30 cellular contexts compared by ENCODE assay signal in genomic region chr7:41438919-41439882, GRCh38.
DNase-seq lines count a peak whose midpoint lies in the region; TF ChIP-seq lines count a peak whose summit lies in the region.
"Had no signal": no experiment of that assay in that cellular context is flagged by ENCODE, and none has a peak within 500 bp of the region (broad histone marks: within the 10 kb centered on the region; RNA-seq: fewer than 3 reads in every experiment).

No MANE protein-coding gene starts in this region.

- no peak for TF ChIP-seq POLR2A in adrenal gland (IDR thresholded peaks at IDR 0.05)

- DNase-seq in HFFc6 (no peak), SK-N-DZ (ENCODE audit: low spot score) (peak; percentile 33), fibroblast of the aortic adventitia (ENCODE audit: low read depth) (peak; percentile 25), smooth muscle cell (lab: John Stamatoyannopoulos, UW; ENCODE audit: unreplicated experiment) (no peak), NCI-H446 (lab: John Stamatoyannopoulos, UW) (no peak), adrenal gland (no peak), COR-L47 (lab: John Stamatoyannopoulos, UW) (no peak), NCI-H345 treated with DMSO at 0.1 percent for 48 hours (lab: John Stamatoyannopoulos, UW; ENCODE audit: unreplicated experiment) (no peak)
- DNase-seq: activated CD4-positive, alpha-beta T cell treated with anti-CD3 and anti-CD28 coated beads for 36 hours; activated CD8-positive, alpha-beta T cell treated with anti-CD3 and anti-CD28 coated beads, Interleukin-2, amount 10 ng/mL, durations not matched to agents 7 days and 5 days; activated naive CD4-positive, alpha-beta T cell treated with anti-CD3 and anti-CD28 coated beads for 36 hours; body of pancreas; Calu3; DMS79 treated with DMSO at 0.1 percent for 48 hours; esophagus squamous epithelium; gastrocnemius medialis; NCI-H1048; NCI-H1694 treated with DMSO at 0.1 percent for 48 hours; NCI-H510A treated with DMSO at 0.1 percent for 48 hours; Right ventricle myocardium superior; small intestine; stimulated activated naive CD4-positive, alpha-beta T cell treated with Interleukin-2 at 50 U/mL for 16 hours; SW 1271; T-helper 9 cell had no signal

- H3K36me3 ChIP-seq in smooth muscle cell (ENCODE audit: low read depth): no peaks in the 10 kb centered on the region
- no peaks in the 10 kb centered on the region for H3K36me3 ChIP-seq in adrenal gland (replicated peaks in 1 of 2)
- H3K36me3 ChIP-seq: esophagus squamous epithelium, gastrocnemius medialis, right atrium auricular region had no signal

- no peak for TF ChIP-seq CTCF in HFFc6 (IDR thresholded peaks at IDR 0.05)
- no peak for TF ChIP-seq CTCF in fibroblast of the aortic adventitia (IDR thresholded peaks at IDR 0.05; ENCODE audit: insufficient read depth, low read length)
- no peak for TF ChIP-seq CTCF in smooth muscle cell (IDR thresholded peaks at IDR 0.05; ENCODE audit: borderline replicate concordance, insufficient read depth, poor library complexity, severe bottlenecking)
- TF ChIP-seq CTCF in adrenal gland (IDR thresholded peaks at IDR 0.05): no peak

- H3K27ac ChIP-seq in smooth muscle cell (ENCODE audit: low read depth): no peak overlapping the region
- H3K27ac ChIP-seq in adrenal gland: no peak overlapping the region
- H3K27ac ChIP-seq: body of pancreas, esophagus squamous epithelium, gastrocnemius medialis, right atrium auricular region had no signal

- H3K9ac ChIP-seq in smooth muscle cell (ENCODE audit: low read depth): no peak overlapping the region

- H3K27me3 Mint-ChIP-seq in HFFc6 (ENCODE audit: insufficient read depth): no peaks in the 10 kb centered on the region; the same call in 1 of the 2 replicates
- H3K27me3 Mint-ChIP-seq: activated CD4-positive, alpha-beta T cell treated with anti-CD3 and anti-CD28 coated beads for 36 hours; central memory CD8-positive, alpha-beta T cell; dendritic cell treated with granulocyte-macrophage colony-stimulating factor and Interleukin-4, amounts not matched to agents 40 ng/mL and 50 ng/mL, for 4 days had no signal

- no peaks in the 10 kb centered on the region for H3K9me3 ChIP-seq in smooth muscle cell (replicated peaks; ENCODE audit: low read depth)
- H3K9me3 ChIP-seq in adrenal gland (replicated peaks in 1 of 3): no peaks in the 10 kb centered on the region
- H3K9me3 ChIP-seq: body of pancreas, esophagus squamous epithelium, gastrocnemius medialis, right atrium auricular region had no signal

- H3K4me1 ChIP-seq in smooth muscle cell (ENCODE audit: low read depth) (peaks cover 5% of the 10 kb centered on the region), adrenal gland (replicated peaks in 1 of 2) (no peaks in the 10 kb centered on the region)
- H3K4me1 ChIP-seq: body of pancreas, esophagus squamous epithelium, gastrocnemius medialis, right atrium auricular region had no signal

- peak overlapping the region; percentile 17; the same call in 1 of the 2 replicates for H3K27ac Mint-ChIP-seq in HFFc6
- H3K27ac Mint-ChIP-seq: activated CD4-positive, alpha-beta T cell treated with anti-CD3 and anti-CD28 coated beads for 36 hours; activated CD8-positive, alpha-beta T cell treated with anti-CD3 and anti-CD28 coated beads, Interleukin-2, amount 10 ng/mL, durations not matched to agents 7 days and 5 days; activated naive CD4-positive, alpha-beta T cell treated with anti-CD3 and anti-CD28 coated beads for 36 hours; CD14-positive monocyte; dendritic cell treated with granulocyte-macrophage colony-stimulating factor and Interleukin-4, amounts not matched to agents 40 ng/mL and 50 ng/mL, for 4 days; nephron had no signal

- no peaks in the 10 kb centered on the region for H3K79me2 ChIP-seq in smooth muscle cell (ENCODE audit: low read depth)

- intact Hi-C loops in adrenal gland (cut with DNase I): no loop called here

- H3K36me3 Mint-ChIP-seq in HFFc6 (ENCODE audit: low read depth): no peaks in the 10 kb centered on the region; the same call in 1 of the 2 replicates
- H3K36me3 Mint-ChIP-seq: CD14-positive monocyte had no signal

- no peak overlapping the region for H3K4me3 Mint-ChIP-seq in HFFc6
- H3K4me3 Mint-ChIP-seq: activated CD4-positive, alpha-beta T cell treated with anti-CD3 and anti-CD28 coated beads for 36 hours; activated CD8-positive, alpha-beta T cell treated with anti-CD3 and anti-CD28 coated beads, Interleukin-2, amount 10 ng/mL, durations not matched to agents 7 days and 5 days; activated naive CD4-positive, alpha-beta T cell treated with anti-CD3 and anti-CD28 coated beads for 36 hours; CD14-positive monocyte; central memory CD8-positive, alpha-beta T cell; dendritic cell treated with granulocyte-macrophage colony-stimulating factor and Interleukin-4, amounts not matched to agents 40 ng/mL and 50 ng/mL, for 4 days; nephron had no signal

- H3K4me2 ChIP-seq in smooth muscle cell: no peak overlapping the region

- no peaks in the 10 kb centered on the region for H3K27me3 ChIP-seq in smooth muscle cell (ENCODE audit: low read depth)
- H3K27me3 ChIP-seq in adrenal gland: no peaks in the 10 kb centered on the region
- H3K27me3 ChIP-seq: body of pancreas, esophagus squamous epithelium, gastrocnemius medialis, right atrium auricular region had no signal

- no peak overlapping the region for H3K4me3 ChIP-seq in fibroblast of the aortic adventitia (ENCODE audit: low read depth, low read length)
- no peak overlapping the region for H3K4me3 ChIP-seq in smooth muscle cell
- H3K4me3 ChIP-seq in adrenal gland: no peak overlapping the region
- H3K4me3 ChIP-seq: body of pancreas, esophagus squamous epithelium, gastrocnemius medialis, lung, right atrium auricular region had no signal

- H2AFZ ChIP-seq in smooth muscle cell (ENCODE audit: low read depth): peak overlapping the region; percentile 82

- H3K4me1 Mint-ChIP-seq in HFFc6 (ENCODE audit: low read depth): peaks cover 24% of the 10 kb centered on the region
- H3K4me1 Mint-ChIP-seq: activated CD4-positive, alpha-beta T cell treated with anti-CD3 and anti-CD28 coated beads for 36 hours; central memory CD8-positive, alpha-beta T cell had no signal

- WGBS in smooth muscle cell (ENCODE audit: low lambda C conversion rate): 65% methylated on average over 13 of the region's 13 CpGs
- 80 to 85% (median 82%) methylated on average over 13 of the region's 13 CpGs for WGBS in adrenal gland, 4 donors

- H4K20me1 ChIP-seq in smooth muscle cell (ENCODE audit: low read depth): no peaks in the 10 kb centered on the region

- H3F3A ChIP-seq in smooth muscle cell (ENCODE audit: low read depth): no peaks in the 10 kb centered on the region

- no peaks in the 10 kb centered on the region; the same call in 1 of the 2 replicates for H3K9me3 Mint-ChIP-seq in HFFc6

Comparison
In these comparisons a context has a peak if more than half of its experiments do, and no peak if none do; other contexts are left out.
1. DNase-seq: peak in SK-N-DZ (single experiment) and fibroblast of the aortic adventitia (single experiment); none in HFFc6 (single experiment), smooth muscle cell (single experiment), NCI-H446 (0 of 2), adrenal gland (0 of 7), COR-L47 (single experiment) and NCI-H345 treated with DMSO at 0.1 percent for 48 hours (single experiment).